Comparison of ENCODE assay signal across 14 cellular contexts in the genomic region with DNA sequence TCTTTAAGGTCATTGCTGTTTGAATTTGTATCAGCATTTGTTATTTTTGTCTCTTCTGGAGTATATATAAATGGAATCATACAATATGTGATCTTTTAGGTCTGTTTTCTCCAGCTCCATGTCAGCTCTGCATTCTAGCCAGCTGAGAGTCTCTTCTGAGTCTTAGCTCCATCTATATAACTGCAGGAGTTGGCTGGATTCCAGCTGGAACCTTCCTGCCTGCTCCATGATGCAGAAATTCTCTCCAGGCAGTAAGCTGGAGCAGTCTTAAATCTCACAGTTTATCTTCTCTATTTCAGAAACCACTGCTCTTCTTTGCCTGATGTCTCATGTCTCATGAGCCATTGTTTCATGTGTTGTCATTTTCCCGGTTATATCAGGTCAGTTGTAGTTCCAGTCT.
DNase-seq lines count a peak whose midpoint lies in the region; ATAC-seq, FAIRE-seq and TF ChIP-seq lines count a peak whose summit lies in the region.
"Had no signal": no experiment of that assay in that cellular context is flagged by ENCODE, and none has a peak within 500 bp of the region (broad histone marks: within the 10 kb centered on the region; RNA-seq: fewer than 3 reads in every experiment).

No MANE protein-coding gene starts in this region.

- 93% methylated on average over 1 of the region's 1 CpG for WGBS in right lobe of liver (ENCODE audit: insufficient coverage, low coverage, low lambda C conversion rate, missing lambda C conversion rate)

- no peak for FAIRE-seq in kidney (lab: Jason Lieb, UNC)
- FAIRE-seq: endometrium, small intestine had no signal

- TF ChIP-seq CTCF in fibroblast of mammary gland (conservative IDR thresholded peaks at IDR 0.05; ENCODE audit: control insufficient read depth, insufficient read depth, low read depth, low read length) (no peak), right lobe of liver (IDR thresholded peaks at IDR 0.05) (no peak), kidney (IDR thresholded peaks at IDR 0.05; ENCODE audit: borderline replicate concordance, extremely low read depth, insufficient read depth) (no peak)

- H3K9ac ChIP-seq in kidney (ENCODE audit: low read length in 2 of 2) = no peak overlapping the region

- H3K27me3 ChIP-seq in right lobe of liver = no peaks in the 10 kb centered on the region
- H3K27me3 ChIP-seq: Peyer's patch had no signal

- DNase-seq in NCI-H82 (lab: John Stamatoyannopoulos, UW) (peak; percentile 40), NCI-H82 treated with DMSO at 0.1 percent for 48 hours (lab: John Stamatoyannopoulos, UW; ENCODE audit: unreplicated experiment) (no peak), NCI-H345 treated with DMSO at 0.1 percent for 48 hours (lab: John Stamatoyannopoulos, UW; ENCODE audit: unreplicated experiment) (peak; percentile 32), fibroblast of mammary gland (ENCODE audit: low read depth) (peak; percentile 28), stromal cell of bone marrow (ENCODE audit: low read depth) (peak; percentile 12), right lobe of liver (no peak), kidney (no peak), GM19240 (ENCODE audit: insufficient read length, low spot score) (no peak)
- DNase-seq: ACHN; activated CD8-positive, alpha-beta memory T cell treated with anti-CD3 and anti-CD28 coated beads, Interleukin-2, amount 10 ng/mL, durations not matched to agents 7 days and 5 days; activated naive CD8-positive, alpha-beta T cell treated with anti-CD3 and anti-CD28 coated beads, Interleukin-2, amount 50 U/mL, for 24 hours; Peyer's patch; small intestine had no signal

- H3K27ac ChIP-seq in right lobe of liver (no peak overlapping the region), kidney (ENCODE audit: low read depth in 2 of 2, low read length in 2 of 2) (no peak overlapping the region)
- H3K27ac ChIP-seq: Peyer's patch had no signal

- intact Hi-C loops in right lobe of liver (cut with DNase I) (no loop called here), kidney (cut with DNase I) (no loop called here)

- H3K4me1 ChIP-seq in right lobe of liver = no peaks in the 10 kb centered on the region
- no peaks in the 10 kb centered on the region for H3K4me1 ChIP-seq in kidney (ENCODE audit: control insufficient read depth in 1 of 2, insufficient read depth in 1 of 2, low read depth in 1 of 2, low read length in 2 of 2)
- H3K4me1 ChIP-seq: Peyer's patch had no signal

- no peak for ATAC-seq in right lobe of liver
- ATAC-seq: activated CD8-positive, alpha-beta memory T cell treated with anti-CD3 and anti-CD28 coated beads, Interleukin-2, amount 10 ng/mL, durations not matched to agents 7 days and 5 days; activated naive CD8-positive, alpha-beta T cell treated with anti-CD3 and anti-CD28 coated beads, Interleukin-2, amount 50 U/mL, for 24 hours had no signal

- no peak overlapping the region for H3K4me3 ChIP-seq in fibroblast of mammary gland (ENCODE audit: control insufficient read depth, low read depth, low read length)
- H3K4me3 ChIP-seq in right lobe of liver = no peak overlapping the region
- no peak overlapping the region for H3K4me3 ChIP-seq in kidney (ENCODE audit: low read length in 2 of 2)
- H3K4me3 ChIP-seq: Peyer's patch had no signal

- H3K36me3 ChIP-seq in right lobe of liver = no peaks in the 10 kb centered on the region
- no peaks in the 10 kb centered on the region for H3K36me3 ChIP-seq in kidney (ENCODE audit: control insufficient read depth in 1 of 2, insufficient read depth in 2 of 2, low read length in 2 of 2)
- H3K36me3 ChIP-seq: Peyer's patch had no signal

- no peak for TF ChIP-seq POLR2A in right lobe of liver (IDR thresholded peaks at IDR 0.05)

- H3K9me3 ChIP-seq in right lobe of liver (no peaks in the 10 kb centered on the region), kidney (ENCODE audit: control insufficient read depth in 1 of 2, low read length in 2 of 2) (no peaks in the 10 kb centered on the region)
- H3K9me3 ChIP-seq: Peyer's patch had no signal

Comparison
In these comparisons a context has a peak if more than half of its experiments do, and no peak if none do; other contexts are left out.
1. DNase-seq: peak in NCI-H82 (single experiment), NCI-H345 treated with DMSO at 0.1 percent for 48 hours (single experiment), fibroblast of mammary gland (single experiment) and stromal cell of bone marrow (single experiment); none in NCI-H82 treated with DMSO at 0.1 percent for 48 hours (single experiment), right lobe of liver (0 of 3), kidney (single experiment) and GM19240 (single experiment).